22 cellular contexts compared by ENCODE assay signal in the genomic region with DNA sequence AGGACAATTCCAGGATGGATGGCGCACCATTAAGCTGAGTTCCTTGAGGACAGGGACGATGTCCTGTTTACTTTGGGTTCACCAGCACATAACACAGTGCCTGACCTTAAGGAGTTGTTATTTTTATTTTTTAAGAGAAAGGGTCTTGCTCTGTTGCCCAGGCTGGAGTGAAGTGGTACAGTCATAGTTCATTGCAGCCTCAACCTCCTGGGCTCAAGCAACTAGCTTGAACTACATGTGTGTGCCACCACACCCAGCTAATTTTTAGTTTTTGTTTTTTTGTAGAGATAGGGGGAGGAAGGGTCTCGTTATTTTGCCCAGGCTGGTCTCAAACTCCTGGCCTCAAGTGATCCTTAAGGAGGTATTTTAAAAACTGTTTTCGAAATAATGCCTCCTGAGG. TPM values are rescaled to one million over a fixed set of nuclear protein-coding genes. Genes with fewer than 3 reads are reported as not detected.
A peak's percentile ranks its signal among the peaks of the same experiment; 100 is the strongest.
DNase-seq lines count a peak whose midpoint lies in the region; ATAC-seq, FAIRE-seq and TF ChIP-seq lines count a peak whose summit lies in the region.
"Had no signal": no experiment of that assay in that cellular context is flagged by ENCODE, and none has a peak within 500 bp of the region (broad histone marks: within the 10 kb centered on the region; RNA-seq: fewer than 3 reads in every experiment).

No MANE protein-coding gene starts in this region.

- in situ Hi-C loops in mammary epithelial cell (cut with MboI; ENCODE audit: low sequenced_read_pairs in 2 of 2), result no loop called here

- no peak overlapping the region for H3K4me3 Mint-ChIP-seq in MCF 10A (ENCODE audit: unreplicated experiment)
- peak overlapping the region in 2 of 10 donors; percentile 20 to 98 for H3K4me3 Mint-ChIP-seq in naive thymus-derived CD4-positive, alpha-beta T cell

- peaks cover 0 to 10% of the 10 kb centered on the region in 2 donors for H3K4me1 ChIP-seq in breast epithelium
- H3K4me1 ChIP-seq in mammary epithelial cell (ENCODE audit: insufficient read depth, low read length), result peaks cover 30% of the 10 kb centered on the region
- peaks cover 13% of the 10 kb centered on the region in 2 donors for H3K4me1 ChIP-seq in naive thymus-derived CD4-positive, alpha-beta T cell (ENCODE audit: control insufficient read depth in 2 of 2, insufficient read depth in 2 of 2, low read length in 2 of 2)
- no peaks in the 10 kb centered on the region for H3K4me1 ChIP-seq in uterus

- no peaks in the 10 kb centered on the region for H3K9me3 ChIP-seq in breast epithelium
- no peaks in the 10 kb centered on the region for H3K9me3 ChIP-seq in mammary epithelial cell (replicated peaks; ENCODE audit: insufficient read depth, low read length)
- no peaks in the 10 kb centered on the region for H3K9me3 ChIP-seq in naive thymus-derived CD4-positive, alpha-beta T cell (ENCODE audit: control insufficient read depth in 2 of 3, low read length in 3 of 3)
- no peaks in the 10 kb centered on the region for H3K9me3 ChIP-seq in uterus

- H3K9ac ChIP-seq in mammary epithelial cell (ENCODE audit: insufficient read depth, low read length), result no peak overlapping the region

- FAIRE-seq in frontal cortex (lab: Jason Lieb, UNC), result no peak
- FAIRE-seq: A204.1, GM12892 had no signal

- peaks cover 9% of the 10 kb centered on the region for H3K36me3 Mint-ChIP-seq in MCF 10A (ENCODE audit: insufficient read depth, unreplicated experiment)
- H3K36me3 Mint-ChIP-seq in naive thymus-derived CD4-positive, alpha-beta T cell, result no peaks in the 10 kb centered on the region

- H3K4me3 ChIP-seq in breast epithelium (no peak overlapping the region), mammary epithelial cell (replicated peaks in 1 of 3; ENCODE audit: insufficient read depth in 1 of 3, low read depth in 2 of 3, low read length in 3 of 3) (no peak overlapping the region), uterus (no peak overlapping the region)
- no peak overlapping the region for H3K4me3 ChIP-seq in naive thymus-derived CD4-positive, alpha-beta T cell (ENCODE audit: low read length)

- H3K4me1 Mint-ChIP-seq in MCF 10A (ENCODE audit: insufficient read depth, unreplicated experiment), result peaks cover 33% of the 10 kb centered on the region
- peaks cover 7 to 41% (median 39%) of the 10 kb centered on the region in 7 donors for H3K4me1 Mint-ChIP-seq in naive thymus-derived CD4-positive, alpha-beta T cell

- CTCF ChIA-PET in MCF 10A (lab: Yijun Ruan, JAX) (interaction anchor here (0.6 to 1.5 kb wide), 3 partner anchors 11 to 156 kb away, joined by 3 to 4 read pairs (median 3); no protein-coding TSS in a partner anchor), mammary epithelial cell (lab: Charles Lee; ENCODE audit: low non-redundant PET) (no interaction called here)
- CTCF ChIA-PET in naive thymus-derived CD4-positive, alpha-beta T cell (lab: Charles Lee), result interaction anchor here (1.0 kb wide), 1 partner anchor 125 kb away, joined by 3 read pairs; a partner anchor contains a TSS

- no peaks in the 10 kb centered on the region for H3K36me3 ChIP-seq in breast epithelium
- no peaks in the 10 kb centered on the region for H3K36me3 ChIP-seq in mammary epithelial cell (ENCODE audit: insufficient read depth, low read length)
- H3K36me3 ChIP-seq in naive thymus-derived CD4-positive, alpha-beta T cell (ENCODE audit: control insufficient read depth in 2 of 3, insufficient read depth in 3 of 3, low read length in 3 of 3), result peaks cover 0 to 3% (median 0%) of the 10 kb centered on the region in 3 experiments
- H3K36me3 ChIP-seq in uterus, result no peaks in the 10 kb centered on the region

- no peaks in the 10 kb centered on the region for H4K20me1 ChIP-seq in mammary epithelial cell (ENCODE audit: insufficient read depth, low read length)

- H3K4me2 ChIP-seq in mammary epithelial cell (ENCODE audit: insufficient read depth, low read depth, low read length), result no peak overlapping the region

- POLR2A ChIA-PET in MCF 10A (lab: Yijun Ruan, JAX), result interaction anchor here (0.6 to 6.5 kb wide), 3 partner anchors 9 to 125 kb away, joined by 4 to 48 read pairs (median 4); a partner anchor contains a TSS
- POLR2A ChIA-PET in naive thymus-derived CD4-positive, alpha-beta T cell (lab: Charles Lee), result interaction anchor here (0.8 kb wide), 1 partner anchor 400 kb away, joined by 3 read pairs; no protein-coding TSS in a partner anchor

- TF ChIP-seq POLR2A in breast epithelium (IDR thresholded peaks at IDR 0.05) (no peak), uterus (IDR thresholded peaks at IDR 0.05) (no peak)

- H3K79me2 ChIP-seq in mammary epithelial cell (ENCODE audit: insufficient read depth, low read length), result peaks cover 33% of the 10 kb centered on the region

- H3K27ac ChIP-seq in breast epithelium (no peak overlapping the region), mammary epithelial cell (ENCODE audit: insufficient read depth, low read depth, low read length) (peak overlapping the region; percentile 17), uterus (peak overlapping the region; percentile 96 to 97)
- no peak overlapping the region for H3K27ac ChIP-seq in naive thymus-derived CD4-positive, alpha-beta T cell (ENCODE audit: low read depth, low read length)

- TF ChIP-seq CTCF in MCF 10A (IDR thresholded peaks at IDR 0.05; ENCODE audit: unreplicated experiment), result no peak
- TF ChIP-seq CTCF in breast epithelium (IDR thresholded peaks at IDR 0.05), result no peak
- TF ChIP-seq CTCF in mammary epithelial cell (conservative IDR thresholded peaks at IDR 0.05 in 1 of 2, IDR thresholded peaks at IDR 0.05 in 1 of 2; ENCODE audit: extremely low read depth in 1 of 2, insufficient read depth in 1 of 2, low read depth in 1 of 2, low read length in 2 of 2), result no peak
- no peak for TF ChIP-seq CTCF in uterus (IDR thresholded peaks at IDR 0.05)

- H3K27me3 Mint-ChIP-seq in MCF 10A (ENCODE audit: insufficient read depth, unreplicated experiment), result no peaks in the 10 kb centered on the region
- H3K27me3 Mint-ChIP-seq in naive thymus-derived CD4-positive, alpha-beta T cell, result peaks cover 0 to 5% (median 0%) of the 10 kb centered on the region in 5 donors

- H3K27ac Mint-ChIP-seq in MCF 10A (ENCODE audit: low read depth, unreplicated experiment), result peak overlapping the region; percentile 98
- H3K27ac Mint-ChIP-seq in naive thymus-derived CD4-positive, alpha-beta T cell, result peak overlapping the region in 5 of 9 donors; percentile 35 to 99 (median 96)
- H3K27ac Mint-ChIP-seq: activated T-helper 2 cell treated with anti-CD3 and anti-CD28 coated beads, Interferon-gamma antibody, Interleukin-2, Interleukin-4, amounts not matched to agents 10 μg/mL and 5 μg/mL and 100 μg/mL, durations not matched to agents 14 hours and 24 hours and 36 hours had no signal

- H2AFZ ChIP-seq in mammary epithelial cell (ENCODE audit: low read depth, low read length), result no peak overlapping the region

- no peak for ATAC-seq in naive thymus-derived CD4-positive, alpha-beta T cell
- ATAC-seq in HG02840 (IDR thresholded peaks at IDR 0.05; ENCODE audit: low FRiP score, unreplicated experiment), result no peak
- ATAC-seq: esophagus mucosa, left ventricle myocardium superior had no signal

- dilution Hi-C loops in mammary epithelial cell (cut with HindIII; ENCODE audit: low sequenced_read_pairs), result no loop called here

- no peaks in the 10 kb centered on the region for H3K9me3 Mint-ChIP-seq in MCF 10A (ENCODE audit: unreplicated experiment)
- peaks cover 0 to 2% (median 0%) of the 10 kb centered on the region in 11 donors for H3K9me3 Mint-ChIP-seq in naive thymus-derived CD4-positive, alpha-beta T cell
- H3K9me3 Mint-ChIP-seq: activated T-helper 2 cell treated with anti-CD3 and anti-CD28 coated beads, Interferon-gamma antibody, Interleukin-2, Interleukin-4, amounts not matched to agents 10 μg/mL and 5 μg/mL and 100 μg/mL, durations not matched to agents 14 hours and 24 hours and 36 hours had no signal

- DNase-seq in MCF 10A (ENCODE audit: unreplicated experiment) (no peak), breast epithelium (ENCODE audit: low spot score in 2 of 2) (no peak), mammary epithelial cell (no peak), uterus (no peak), frontal cortex (ENCODE audit: low spot score in 2 of 2) (no peak), GM03348 (ENCODE audit: low spot score) (no peak)
- no peak for DNase-seq in naive thymus-derived CD4-positive, alpha-beta T cell
- DNase-seq: C1 segment of cervical spinal cord; DMS53; KG1; left ventricle myocardium superior; NCI-H187 treated with DMSO at 0.1 percent for 48 hours; NCI-H446; RPMI8226; stimulated activated CD4-positive, alpha-beta T cell treated with anti-CD3 and anti-CD28 coated beads, Interleukin-4, amount 100 ng/mL, for 4 hours had no signal

- BruUV-seq in MCF 10A (replicated peaks; lab: Mats Ljungman, UMichigan) (no TSS peak), mammary epithelial cell (replicated peaks; lab: Mats Ljungman, UMichigan) (no TSS peak)

- intact Hi-C loops in MCF 10A (cut with micrococcal nuclease), result loop anchor here (10.0 kb wide), 1 partner anchor 127 kb away; a partner anchor contains a TSS
- intact Hi-C loops in breast epithelium (cut with DNase I; ENCODE audit: low total_unique reads), result no loop called here
- intact Hi-C loops in mammary epithelial cell (cut with micrococcal nuclease), result no loop called here
- intact Hi-C loops in naive thymus-derived CD4-positive, alpha-beta T cell (cut with micrococcal nuclease), result loop anchor here in 1 of 2 donors (5.0 kb wide), 1 partner anchor 55 kb away; a partner anchor contains a TSS
- intact Hi-C loops in uterus (cut with DNase I; ENCODE audit: low total_unique reads), result no loop called here

- WGBS in mammary epithelial cell (ENCODE audit: low coverage, missing lambda C conversion rate), result 83% methylated on average over 4 of the region's 4 CpGs

- H3K27me3 ChIP-seq in breast epithelium (no peaks in the 10 kb centered on the region), mammary epithelial cell (ENCODE audit: insufficient read depth, low read length) (no peaks in the 10 kb centered on the region), uterus (no peaks in the 10 kb centered on the region)
- peaks cover 0 to 3% of the 10 kb centered on the region in 2 donors for H3K27me3 ChIP-seq in naive thymus-derived CD4-positive, alpha-beta T cell (ENCODE audit: control insufficient read depth in 2 of 2, insufficient read depth in 2 of 2, low read length in 2 of 2)

RNA-seq across cellular contexts. Expression of a gene that starts 1.7 kb away (rescaled TPM):
- total RNA-seq in MCF 10A (2022), result 147 and 184 TPM in 2 replicates
- 100 to 1,000 TPM in 2 of 3 donors, 10 to 100 TPM in 1; 79.3 to 124 (median 104) TPM for total RNA-seq in breast epithelium
- 100 to 1,000 TPM; 185 to 232 TPM for total RNA-seq in mammary epithelial cell
- 147 TPM for polyA plus RNA-seq in mammary epithelial cell
- polyA minus RNA-seq in mammary epithelial cell, result 97.6 TPM
- total RNA-seq in naive thymus-derived CD4-positive, alpha-beta T cell, result 10 to 100 TPM; 18.6 to 36.2 (median 22.6) TPM
- polyA plus RNA-seq in naive thymus-derived CD4-positive, alpha-beta T cell, result 10 to 100 TPM; 19.2 to 22.2 TPM
- total RNA-seq in uterus, result 100 to 1,000 TPM in 3 of 4 donors, 10 to 100 TPM in 1; 83.0 to 334 (median 108) TPM
- 55.0 TPM for total RNA-seq in frontal cortex

RNA-seq across cellular contexts. Expression of a gene that starts 38.2 kb away (rescaled TPM):
- total RNA-seq in MCF 10A (2022) (not detected in 2 replicates), breast epithelium (not detected), mammary epithelial cell (not detected), uterus (not detected), frontal cortex (not detected)
- polyA plus RNA-seq in mammary epithelial cell, result not detected
- not detected for polyA minus RNA-seq in mammary epithelial cell
- total RNA-seq in naive thymus-derived CD4-positive, alpha-beta T cell, result not detected
- polyA plus RNA-seq in naive thymus-derived CD4-positive, alpha-beta T cell, result not detected
- total RNA-seq: activated T-helper 2 cell treated with anti-CD3 and anti-CD28 coated beads, Interferon-gamma antibody, Interleukin-2, Interleukin-4, amounts not matched to agents 10 μg/mL and 5 μg/mL and 100 μg/mL, durations not matched to agents 14 hours and 24 hours and 36 hours; esophagus mucosa; left ventricle myocardium superior; subcutaneous adipose tissue; urinary bladder had no signal
- polyA plus RNA-seq: urinary bladder had no signal

RNA-seq across cellular contexts. Expression of a gene that starts 54.3 kb away (rescaled TPM):
- total RNA-seq in MCF 10A (2022) (3.5 and 6.5 TPM in 2 replicates), breast epithelium (1 to 10 TPM; 6.4 to 9.5 (median 9.4) TPM), mammary epithelial cell (1 to 10 TPM; 1.5 to 7.8 TPM), uterus (10 to 100 TPM; 11.5 to 26.4 (median 14.8) TPM), frontal cortex (38.3 TPM)
- 2.0 TPM for polyA plus RNA-seq in mammary epithelial cell
- polyA minus RNA-seq in mammary epithelial cell, result not detected
- 10 to 100 TPM in 1 of 5 experiments, 1 to 10 TPM in 4; 6.7 to 14.0 (median 9.6) TPM for total RNA-seq in naive thymus-derived CD4-positive, alpha-beta T cell
- polyA plus RNA-seq in naive thymus-derived CD4-positive, alpha-beta T cell, result 1 to 10 TPM in 1 of 2 donors, under 1 TPM in 1; 0.70 to 1.6 TPM

Comparison
In these comparisons a context has a peak if more than half of its experiments do, and no peak if none do; other contexts are left out.
1. H3K27ac ChIP-seq: peak in mammary epithelial cell (single experiment) and uterus (2 of 2); none in breast epithelium (0 of 2) and naive thymus-derived CD4-positive, alpha-beta T cell (single experiment).